In genomic region chr20:31570735-31571617, GRCh38 we compare ENCODE assay signal across 8 cellular contexts.
DNase-seq lines count a peak whose midpoint lies in the region; ATAC-seq and TF ChIP-seq lines count a peak whose summit lies in the region.

No MANE protein-coding gene starts in this region.

- H3K27me3 ChIP-seq in RWPE2 (ENCODE audit: insufficient read depth, poor library complexity, severe bottlenecking), result no peaks in the 10 kb centered on the region
- no peaks in the 10 kb centered on the region for H3K27me3 ChIP-seq in rectal smooth muscle tissue (ENCODE audit: control insufficient read depth, insufficient read depth, low read length)

- no peak overlapping the region for H3K4me3 ChIP-seq in RWPE2 (ENCODE audit: severe bottlenecking)
- H3K4me3 ChIP-seq in foreskin fibroblast (ENCODE audit: low read depth in 1 of 2, low read length in 2 of 2), result no peak overlapping the region
- no peak overlapping the region for H3K4me3 ChIP-seq in rectal smooth muscle tissue (ENCODE audit: low read length)

- H3K4me1 ChIP-seq in RWPE2 (ENCODE audit: insufficient read depth, poor library complexity, severe bottlenecking), result peaks cover 34% of the 10 kb centered on the region
- H3K4me1 ChIP-seq in rectal smooth muscle tissue (ENCODE audit: control insufficient read depth, insufficient read depth, low read length), result peaks cover 6% of the 10 kb centered on the region

- DNase-seq in DMS53 (lab: John Stamatoyannopoulos, UW) (peak; percentile 83), RWPE2 (ENCODE audit: low spot score) (peak; percentile 80), foreskin fibroblast (peak; percentile 89 to 95), NCI-H82 treated with DMSO at 0.1 percent for 48 hours (lab: John Stamatoyannopoulos, UW; ENCODE audit: unreplicated experiment) (no peak)

- H3K9me3 ChIP-seq in RWPE2 (ENCODE audit: severe bottlenecking), result no peaks in the 10 kb centered on the region

- peaks cover 40% of the 10 kb centered on the region for H3K36me3 ChIP-seq in RWPE2 (ENCODE audit: low read depth)
- H3K36me3 ChIP-seq in rectal smooth muscle tissue (ENCODE audit: control insufficient read depth, insufficient read depth, low read length), result peaks cover 7% of the 10 kb centered on the region

- H3K27ac ChIP-seq in RWPE2 (ENCODE audit: poor library complexity, severe bottlenecking) (peak overlapping the region; percentile 97), rectal smooth muscle tissue (ENCODE audit: low read depth, low read length) (peak overlapping the region; percentile 62)

- TF ChIP-seq CTCF in RWPE2 (IDR thresholded peaks at IDR 0.05; ENCODE audit: poor library complexity, severe bottlenecking) (no peak), foreskin fibroblast (IDR thresholded peaks at IDR 0.05; ENCODE audit: low read depth, low read length) (no peak)

- no peak overlapping the region for H3K9ac ChIP-seq in rectal smooth muscle tissue (ENCODE audit: low read length)

- ATAC-seq in RWPE2 (ENCODE audit: low read depth), result no peak
- no peak for ATAC-seq in HG03469 (IDR thresholded peaks at IDR 0.05; ENCODE audit: unreplicated experiment)
- ATAC-seq in GM18520 (IDR thresholded peaks at IDR 0.05; ENCODE audit: unreplicated experiment), result no peak
- no peak for ATAC-seq in GM19324 (IDR thresholded peaks at IDR 0.05; ENCODE audit: low FRiP score, unreplicated experiment)
